In genomic region chr6:41422156-41422555, GRCh38 we compare ENCODE assay signal across 19 cellular contexts.
DNase-seq lines count a peak whose midpoint lies in the region; ATAC-seq, FAIRE-seq and TF ChIP-seq lines count a peak whose summit lies in the region.
"Had no signal": no experiment of that assay in that cellular context is flagged by ENCODE, and none has a peak within 500 bp of the region (broad histone marks: within the 10 kb centered on the region; RNA-seq: fewer than 3 reads in every experiment).

No MANE protein-coding gene starts in this region.

- DNase-seq in D341Med (ENCODE audit: low spot score) (peak; percentile 76), NCI-H1092 (lab: John Stamatoyannopoulos, UW) (peak; percentile 40), NCI-H2171 (lab: John Stamatoyannopoulos, UW) (peak; percentile 13), SJCRH30 (peak; percentile 56 to 78), NCI-H2081 treated with DMSO at 0.1 percent for 48 hours (lab: John Stamatoyannopoulos, UW) (no peak), HepG2 (ENCODE audit: low spot score) (no peak), mucosa of descending colon (no peak)
- DNase-seq: CD8-positive, alpha-beta T cell; DMS 273 treated with DMSO at 0.1 percent for 48 hours; H7; KBM-7; NCI-H2029; NCI-H226; NCI-H526 treated with DMSO at 0.1 percent for 48 hours had no signal

- no peak for TF ChIP-seq EP300 in HepG2 (IDR thresholded peaks at IDR 0.05; ENCODE audit: low read depth in 2 of 2, low read length in 2 of 2)
- TF ChIP-seq EP300 in HepG2 (CRISPR knock-in tag; IDR thresholded peaks at IDR 0.05; ENCODE audit: borderline replicate concordance) = no peak

- no peaks in the 10 kb centered on the region for H4K20me1 ChIP-seq in HepG2 (ENCODE audit: insufficient read depth, low read length)

- H3K36me3 ChIP-seq in SJCRH30 (no peaks in the 10 kb centered on the region), HepG2 (replicated peaks in 1 of 2; ENCODE audit: control insufficient read depth in 1 of 2, insufficient read depth in 2 of 2, low read length in 2 of 2) (no peaks in the 10 kb centered on the region), mucosa of descending colon (ENCODE audit: low read depth) (no peaks in the 10 kb centered on the region)
- H3K36me3 ChIP-seq: BLaER1 had no signal

- POLR2A ChIA-PET in HepG2 (lab: Yijun Ruan, JAX) = no interaction called here

- in situ Hi-C loops in HepG2 (cut with HindIII; ENCODE audit: extremely low pct_ligation_motif_present, low pct_unique_long_range_greater_than_20kb) = no loop called here

- CTCF ChIA-PET in HepG2 (lab: Yijun Ruan, JAX; ENCODE audit: low intra/inter-chr PET ratio, low total read pairs) = no interaction called here

- TF ChIP-seq RAD21 in HepG2 (CRISPR knock-in tag; IDR thresholded peaks at IDR 0.05) = no peak

- H3K4me3 ChIP-seq in SJCRH30 = no peak overlapping the region
- H3K4me3 ChIP-seq in HepG2 (replicated peaks in 1 of 3; ENCODE audit: insufficient read depth in 1 of 3, low read depth in 2 of 3, low read length in 3 of 3) = no peak overlapping the region
- H3K4me3 ChIP-seq in mucosa of descending colon = no peak overlapping the region
- H3K4me3 ChIP-seq: BLaER1 had no signal

- BruUV-seq in HepG2 (replicated peaks; lab: Mats Ljungman, UMichigan) = no TSS peak

- 10% methylated on average over 5 of the region's 5 CpGs for WGBS in HepG2 (ENCODE audit: low lambda C conversion rate)

- H3K27ac ChIP-seq in SJCRH30 = no peak overlapping the region
- no peak overlapping the region for H3K27ac ChIP-seq in HepG2 (ENCODE audit: extremely low read length, insufficient read depth, low read length)
- H3K27ac ChIP-seq: BLaER1 had no signal

- H3K27me3 ChIP-seq in SJCRH30 (peaks cover 8% of the 10 kb centered on the region), HepG2 (ENCODE audit: control insufficient read depth in 1 of 2, insufficient read depth in 2 of 2, low read length in 2 of 2) (peaks cover 5 to 67% of the 10 kb centered on the region in 2 experiments; a peak in 4 of 5 replicates)

- no peaks in the 10 kb centered on the region for H3K9me3 ChIP-seq in SJCRH30 (replicated peaks)
- H3K9me3 ChIP-seq in HepG2 (ENCODE audit: low read length) = peaks cover 8% of the 10 kb centered on the region
- H3K9me3 ChIP-seq in mucosa of descending colon = peaks cover 2% of the 10 kb centered on the region

- TF ChIP-seq POLR2A in HepG2 (IDR thresholded peaks at IDR 0.05; ENCODE audit: insufficient read depth in 1 of 2, low read depth in 2 of 2, low read length in 2 of 2) = no peak

- intact Hi-C loops in HepG2 (cut with micrococcal nuclease; ENCODE audit: unreplicated experiment) = no loop called here
- intact Hi-C loops in mucosa of descending colon (cut with DNase I, micrococcal nuclease) = loop anchor here in 1 of 2 donors (5.0 kb wide), 1 partner anchor 170 kb away; no protein-coding TSS in a partner anchor

- no peaks in the 10 kb centered on the region for H3K79me2 ChIP-seq in HepG2 (ENCODE audit: insufficient read depth, low read length)

- peaks cover 16% of the 10 kb centered on the region for H3K4me1 ChIP-seq in SJCRH30
- peaks cover 26% of the 10 kb centered on the region for H3K4me1 ChIP-seq in HepG2 (ENCODE audit: insufficient read depth, low read length)
- H3K4me1 ChIP-seq in mucosa of descending colon (ENCODE audit: low read depth) = no peaks in the 10 kb centered on the region

- H3K9ac ChIP-seq in HepG2 (ENCODE audit: insufficient read depth, low read depth, low read length) = no peak overlapping the region
- H3K9ac ChIP-seq: BLaER1 had no signal

- H3K4me2 ChIP-seq in HepG2 (ENCODE audit: low read depth, low read length) = no peak overlapping the region
- H3K4me2 ChIP-seq: BLaER1 had no signal

- no peak for TF ChIP-seq CTCF in HepG2 (CRISPR knock-in tag; IDR thresholded peaks at IDR 0.05)
- TF ChIP-seq CTCF in mucosa of descending colon (IDR thresholded peaks at IDR 0.05) = no peak

- H2AFZ ChIP-seq in HepG2 (ENCODE audit: low read length) = no peak overlapping the region

- no peak for FAIRE-seq in HepG2 (lab: Jason Lieb, UNC)
- FAIRE-seq: A204.1 had no signal

- no peak for ATAC-seq in HepG2
- no peak for ATAC-seq in HG03565 (IDR thresholded peaks at IDR 0.05; ENCODE audit: unreplicated experiment)
- no peak for ATAC-seq in mucosa of descending colon
- ATAC-seq: CD8-positive, alpha-beta T cell; Right ventricle myocardium inferior; SK-N-SH treated with all-trans-retinoic acid at 6 μM for 48 hours had no signal

TF ChIP-seq in HepG2, 621 proteins besides CTCF, POLR2A, EP300 and RAD21 (continues in another document):
- TF ChIP-seq IKZF4 (CRISPR knock-in tag; IDR thresholded peaks at IDR 0.05; ENCODE audit: borderline replicate concordance, low read depth, not compliant biosample characterization) = no peak
- no peak for TF ChIP-seq ZBTB14 (CRISPR knock-in tag; IDR thresholded peaks at IDR 0.05)
- TF ChIP-seq ZNF704 (CRISPR knock-in tag; IDR thresholded peaks at IDR 0.05; ENCODE audit: borderline replicate concordance) = no peak
- TF ChIP-seq FOXJ3 (CRISPR knock-in tag; IDR thresholded peaks at IDR 0.05; ENCODE audit: borderline replicate concordance) = no peak
- TF ChIP-seq HNF1B (CRISPR knock-in tag; IDR thresholded peaks at IDR 0.05) = no peak
- no peak for TF ChIP-seq ZSCAN12 (CRISPR knock-in tag; IDR thresholded peaks at IDR 0.05)
- no peak for TF ChIP-seq ZNF501 (CRISPR knock-in tag; IDR thresholded peaks at IDR 0.05)

Comparison
In these comparisons a context has a peak if more than half of its experiments do, and no peak if none do; other contexts are left out.
1. DNase-seq: peak in D341Med (single experiment), NCI-H1092 (single experiment), NCI-H2171 (single experiment) and SJCRH30 (2 of 2); none in NCI-H2081 treated with DMSO at 0.1 percent for 48 hours (single experiment), HepG2 (single experiment) and mucosa of descending colon (0 of 3).